Comparison of ENCODE assay signal across 8 cellular contexts in genomic region chr6:144216668-144217218, GRCh38.
DNase-seq lines count a peak whose midpoint lies in the region; ATAC-seq and TF ChIP-seq lines count a peak whose summit lies in the region.

No MANE protein-coding gene starts in this region.

- H3K27ac ChIP-seq in SK-N-MC (peak overlapping the region; percentile 90), epithelial cell of prostate (peak overlapping the region; percentile 78), neural cell (ENCODE audit: low read length) (peak overlapping the region; percentile 50)

- DNase-seq in 8988T (peak; percentile 48), SK-N-MC (ENCODE audit: low read depth, low spot score) (no peak), epithelial cell of prostate (ENCODE audit: low read depth, low spot score) (no peak), middle frontal gyrus (ENCODE audit: extremely low spot score, low spot score) (no peak), DMS114 treated with DMSO at 0.1 percent for 48 hours (lab: John Stamatoyannopoulos, UW; ENCODE audit: unreplicated experiment) (no peak)

- H3F3A ChIP-seq in neural cell (ENCODE audit: insufficient read depth, low read length, poor library complexity, severe bottlenecking), result no peaks in the 10 kb centered on the region

- no peaks in the 10 kb centered on the region for H3K27me3 ChIP-seq in neural cell (ENCODE audit: insufficient read depth, low read depth, low read length)

- H3K9me3 ChIP-seq in SK-N-MC (ENCODE audit: low read depth, low read length), result no peaks in the 10 kb centered on the region
- H3K9me3 ChIP-seq in neural cell (ENCODE audit: low read length), result no peaks in the 10 kb centered on the region

- TF ChIP-seq RAD21 in neural cell (conservative IDR thresholded peaks at IDR 0.05), result no peak

- H3K36me3 ChIP-seq in SK-N-MC (ENCODE audit: insufficient read depth, low read length) (no peaks in the 10 kb centered on the region), neural cell (ENCODE audit: insufficient read depth, low read length) (no peaks in the 10 kb centered on the region)

- H3K9me2 ChIP-seq in neural cell (ENCODE audit: insufficient read depth, low read length), result no peaks in the 10 kb centered on the region

- TF ChIP-seq EP300 in neural cell (conservative IDR thresholded peaks at IDR 0.05; ENCODE audit: poor library complexity, severe bottlenecking), result no peak

- H3K79me2 ChIP-seq in neural cell (replicated peaks; ENCODE audit: insufficient read depth, low read length), result no peaks in the 10 kb centered on the region

- H2AFZ ChIP-seq in neural cell (ENCODE audit: low read depth, low read length), result no peak overlapping the region

- ATAC-seq in GM18858 (IDR thresholded peaks at IDR 0.05; ENCODE audit: unreplicated experiment), result peak; percentile 27
- peak; percentile 41 for ATAC-seq in HG02973 (IDR thresholded peaks at IDR 0.05; ENCODE audit: unreplicated experiment)

- H3K4me3 ChIP-seq in SK-N-MC, result peak overlapping the region; percentile 79
- H3K4me3 ChIP-seq in neural cell (ENCODE audit: low read length), result peak overlapping the region; percentile 79

- no peaks in the 10 kb centered on the region for H4K20me1 ChIP-seq in neural cell (ENCODE audit: insufficient read depth)

- H3K4me2 ChIP-seq in neural cell (ENCODE audit: low read length), result peak overlapping the region; percentile 29

- H3K9ac ChIP-seq in SK-N-MC (ENCODE audit: insufficient read length) (no peak overlapping the region), neural cell (ENCODE audit: low read length) (peak overlapping the region; percentile 60)

- TF ChIP-seq CTCF in neural cell (IDR thresholded peaks at IDR 0.05; ENCODE audit: poor library complexity, severe bottlenecking), result no peak

TF ChIP-seq in neural cell, 6 proteins besides CTCF, POLR2A, EP300 and RAD21:
- TF ChIP-seq EZH2 (IDR thresholded peaks at IDR 0.05; ENCODE audit: borderline replicate concordance, insufficient read depth, low read length, poor library complexity, severe bottlenecking) (no peak), TAF1 (IDR thresholded peaks at IDR 0.05; ENCODE audit: low read depth) (no peak), POLR2AphosphoS5 (IDR thresholded peaks at IDR 0.05) (no peak), MXI1 (conservative IDR thresholded peaks at IDR 0.05; ENCODE audit: poor library complexity, severe bottlenecking) (no peak), SMC3 (conservative IDR thresholded peaks at IDR 0.05; ENCODE audit: poor library complexity) (no peak)
- TF ChIP-seq, protein P1, sequence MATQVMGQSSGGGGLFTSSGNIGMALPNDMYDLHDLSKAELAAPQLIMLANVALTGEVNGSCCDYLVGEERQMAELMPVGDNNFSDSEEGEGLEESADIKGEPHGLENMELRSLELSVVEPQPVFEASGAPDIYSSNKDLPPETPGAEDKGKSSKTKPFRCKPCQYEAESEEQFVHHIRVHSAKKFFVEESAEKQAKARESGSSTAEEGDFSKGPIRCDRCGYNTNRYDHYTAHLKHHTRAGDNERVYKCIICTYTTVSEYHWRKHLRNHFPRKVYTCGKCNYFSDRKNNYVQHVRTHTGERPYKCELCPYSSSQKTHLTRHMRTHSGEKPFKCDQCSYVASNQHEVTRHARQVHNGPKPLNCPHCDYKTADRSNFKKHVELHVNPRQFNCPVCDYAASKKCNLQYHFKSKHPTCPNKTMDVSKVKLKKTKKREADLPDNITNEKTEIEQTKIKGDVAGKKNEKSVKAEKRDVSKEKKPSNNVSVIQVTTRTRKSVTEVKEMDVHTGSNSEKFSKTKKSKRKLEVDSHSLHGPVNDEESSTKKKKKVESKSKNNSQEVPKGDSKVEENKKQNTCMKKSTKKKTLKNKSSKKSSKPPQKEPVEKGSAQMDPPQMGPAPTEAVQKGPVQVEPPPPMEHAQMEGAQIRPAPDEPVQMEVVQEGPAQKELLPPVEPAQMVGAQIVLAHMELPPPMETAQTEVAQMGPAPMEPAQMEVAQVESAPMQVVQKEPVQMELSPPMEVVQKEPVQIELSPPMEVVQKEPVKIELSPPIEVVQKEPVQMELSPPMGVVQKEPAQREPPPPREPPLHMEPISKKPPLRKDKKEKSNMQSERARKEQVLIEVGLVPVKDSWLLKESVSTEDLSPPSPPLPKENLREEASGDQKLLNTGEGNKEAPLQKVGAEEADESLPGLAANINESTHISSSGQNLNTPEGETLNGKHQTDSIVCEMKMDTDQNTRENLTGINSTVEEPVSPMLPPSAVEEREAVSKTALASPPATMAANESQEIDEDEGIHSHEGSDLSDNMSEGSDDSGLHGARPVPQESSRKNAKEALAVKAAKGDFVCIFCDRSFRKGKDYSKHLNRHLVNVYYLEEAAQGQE (IDR thresholded peaks at IDR 0.05; ENCODE audit: borderline replicate concordance), result no peak
